Comparison of ENCODE assay signal across 10 cellular contexts in genomic region chr11:117993988-117994741, GRCh38. TPM values are rescaled to one million over a fixed set of nuclear protein-coding genes. Genes with fewer than 3 reads are reported as not detected.
DNase-seq lines count a peak whose midpoint lies in the region; ATAC-seq and TF ChIP-seq lines count a peak whose summit lies in the region.
"Had no signal": no experiment of that assay in that cellular context is flagged by ENCODE, and none has a peak within 500 bp of the region (broad histone marks: within the 10 kb centered on the region; RNA-seq: fewer than 3 reads in every experiment).

No MANE protein-coding gene starts in this region.

- H3K36me3 ChIP-seq in gastroesophageal sphincter = peaks cover 0 to 43% of the 10 kb centered on the region in 2 donors

- H3K4me3 ChIP-seq in gastroesophageal sphincter = no peak overlapping the region

- H3K27me3 ChIP-seq in gastroesophageal sphincter = no peaks in the 10 kb centered on the region

- H3K9me3 Mint-ChIP-seq in activated CD8-positive, alpha-beta memory T cell treated with anti-CD3 and anti-CD28 coated beads, Interleukin-2, amount 10 ng/mL, durations not matched to agents 7 days and 5 days (ENCODE audit: low read depth) = no peaks in the 10 kb centered on the region
- H3K9me3 Mint-ChIP-seq in nephron progenitor cell = no peaks in the 10 kb centered on the region

- peaks cover 94% of the 10 kb centered on the region for H3K4me1 Mint-ChIP-seq in activated CD8-positive, alpha-beta memory T cell treated with anti-CD3 and anti-CD28 coated beads, Interleukin-2, amount 10 ng/mL, durations not matched to agents 7 days and 5 days
- peaks cover 4% of the 10 kb centered on the region for H3K4me1 Mint-ChIP-seq in nephron progenitor cell

- WGBS in gastroesophageal sphincter (ENCODE audit: low coverage in 1 of 2), 2 donors = 0 to 86% methylated on average over 1 of the region's 9 CpGs

- H3K9me3 ChIP-seq in gastroesophageal sphincter = no peaks in the 10 kb centered on the region

- no peaks in the 10 kb centered on the region for H3K27me3 Mint-ChIP-seq in activated CD8-positive, alpha-beta memory T cell treated with anti-CD3 and anti-CD28 coated beads, Interleukin-2, amount 10 ng/mL, durations not matched to agents 7 days and 5 days
- peaks cover 16% of the 10 kb centered on the region for H3K27me3 Mint-ChIP-seq in nephron progenitor cell (ENCODE audit: low read depth, poor library complexity)

- ATAC-seq in activated CD8-positive, alpha-beta memory T cell treated with anti-CD3 and anti-CD28 coated beads, Interleukin-2, amount 10 ng/mL, durations not matched to agents 7 days and 5 days = no peak
- ATAC-seq in gastroesophageal sphincter = peak; percentile 64
- peak; percentile 76 for ATAC-seq in sciatic nerve
- no peak for ATAC-seq in GM19328 (IDR thresholded peaks at IDR 0.05; ENCODE audit: unreplicated experiment)
- no peak for ATAC-seq in GM19455 (IDR thresholded peaks at IDR 0.05; ENCODE audit: unreplicated experiment)

- intact Hi-C loops in sciatic nerve (cut with DNase I) = no loop called here

- H3K27ac Mint-ChIP-seq in activated CD8-positive, alpha-beta memory T cell treated with anti-CD3 and anti-CD28 coated beads, Interleukin-2, amount 10 ng/mL, durations not matched to agents 7 days and 5 days = peak overlapping the region; percentile 81
- H3K27ac Mint-ChIP-seq in nephron progenitor cell = no peak overlapping the region

- H3K27ac ChIP-seq in gastroesophageal sphincter = no peak overlapping the region

- TF ChIP-seq CTCF in gastroesophageal sphincter (IDR thresholded peaks at IDR 0.05) (no peak), nephron progenitor cell (IDR thresholded peaks at IDR 0.05) (no peak)

- TF ChIP-seq POLR2A in gastroesophageal sphincter (IDR thresholded peaks at IDR 0.05) = no peak

- peaks cover 0 to 3% (median 0%) of the 10 kb centered on the region in 3 donors for H3K4me1 ChIP-seq in gastroesophageal sphincter

- CTCF ChIA-PET in activated CD8-positive, alpha-beta memory T cell treated with anti-CD3 and anti-CD28 coated beads, Interleukin-2, amount 10 ng/mL, durations not matched to agents 7 days and 5 days (lab: Charles Lee) = interaction anchor here (0.8 to 39.2 kb wide), 6 partner anchors 8 to 177 kb away, joined by 3 to 459 read pairs (median 4); partner anchors contain the start of gene IL10RA

- no peak for TF ChIP-seq EP300 in gastroesophageal sphincter (IDR thresholded peaks at IDR 0.05)

- peaks cover 96% of the 10 kb centered on the region for H3K36me3 Mint-ChIP-seq in activated CD8-positive, alpha-beta memory T cell treated with anti-CD3 and anti-CD28 coated beads, Interleukin-2, amount 10 ng/mL, durations not matched to agents 7 days and 5 days
- no peaks in the 10 kb centered on the region for H3K36me3 Mint-ChIP-seq in nephron progenitor cell (ENCODE audit: low read depth)

- peak overlapping the region; percentile 16 for H3K4me3 Mint-ChIP-seq in activated CD8-positive, alpha-beta memory T cell treated with anti-CD3 and anti-CD28 coated beads, Interleukin-2, amount 10 ng/mL, durations not matched to agents 7 days and 5 days
- H3K4me3 Mint-ChIP-seq in nephron progenitor cell = no peak overlapping the region

- DNase-seq in activated CD8-positive, alpha-beta memory T cell treated with anti-CD3 and anti-CD28 coated beads, Interleukin-2, amount 10 ng/mL, durations not matched to agents 7 days and 5 days = no peak
- DNase-seq in activated CD8-positive, alpha-beta memory T cell treated with anti-CD3 and anti-CD28 coated beads, Interleukin-2, amount 50 U/mL, for 4 hours = no peak
- DNase-seq in RPMI8226 (peak; percentile 86), sciatic nerve (ENCODE audit: low spot score) (no peak), nephron progenitor cell (no peak)
- DNase-seq: ACHN, NCI-H82 had no signal

RNA-seq across cellular contexts. Expression of gene IL10RA, which starts 8.0 kb away (rescaled TPM):
- 100 to 1,000 TPM; 247 to 260 TPM for total RNA-seq in activated CD8-positive, alpha-beta memory T cell treated with anti-CD3 and anti-CD28 coated beads, Interleukin-2, amount 10 ng/mL, durations not matched to agents 7 days and 5 days
- total RNA-seq in gastroesophageal sphincter = 10 to 100 TPM; 16.7 to 37.3 (median 24.3) TPM
- total RNA-seq in sciatic nerve = 29.5 TPM

Comparison
In these comparisons a context has a peak if more than half of its experiments do, and no peak if none do; other contexts are left out.
1. ATAC-seq: peak in gastroesophageal sphincter (single experiment) and sciatic nerve (single experiment); none in activated CD8-positive, alpha-beta memory T cell treated with anti-CD3 and anti-CD28 coated beads, Interleukin-2, amount 10 ng/mL, durations not matched to agents 7 days and 5 days (single experiment), GM19328 (single experiment) and GM19455 (single experiment).